ENCODE assay signal across 2 cellular contexts in the genomic region with DNA sequence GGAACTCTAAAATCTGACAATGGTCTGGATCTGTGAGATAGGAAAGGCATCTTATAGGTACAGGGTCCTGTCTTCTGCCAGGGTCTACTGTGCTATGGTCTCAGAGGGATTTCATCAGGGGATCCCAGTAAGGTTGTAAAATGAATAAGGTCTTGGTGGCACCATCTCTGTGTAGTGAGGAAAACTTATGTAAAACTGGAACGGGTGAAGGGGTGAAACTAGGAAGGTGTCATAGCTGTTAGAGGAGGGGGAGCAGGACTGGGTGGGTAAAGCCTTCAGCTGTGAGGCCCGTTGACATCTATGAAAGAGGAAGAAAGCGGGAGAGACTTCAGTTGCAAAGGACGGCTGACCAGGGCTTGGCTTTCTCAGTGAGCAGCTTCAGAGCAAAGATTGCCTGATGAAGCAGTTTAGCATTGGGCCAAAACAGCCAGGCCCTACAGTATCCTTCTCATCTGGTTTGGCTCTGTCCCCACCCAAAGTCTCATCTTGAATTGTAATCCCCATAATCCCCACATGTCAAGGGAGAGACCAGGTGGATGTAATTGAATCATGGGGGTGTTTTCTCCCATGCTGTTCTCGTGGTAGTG. TPM values are rescaled to one million over a fixed set of nuclear protein-coding genes. Genes with fewer than 3 reads are reported as not detected.
"Had no signal": no experiment of that assay in that cellular context is flagged by ENCODE, and none has a peak within 500 bp of the region (broad histone marks: within the 10 kb centered on the region; RNA-seq: fewer than 3 reads in every experiment).

No MANE protein-coding gene starts in this region.

RNA-seq across cellular contexts. Expression of a gene that starts 24.5 kb away (rescaled TPM):
- total RNA-seq: activated naive CD4-positive, alpha-beta T cell treated with anti-CD3 and anti-CD28 coated beads, Interleukin-2, amount 50 U/mL, for 72 hours; kidney epithelial cell had no signal
